ENCODE assay signal across 19 cellular contexts in the genomic region with DNA sequence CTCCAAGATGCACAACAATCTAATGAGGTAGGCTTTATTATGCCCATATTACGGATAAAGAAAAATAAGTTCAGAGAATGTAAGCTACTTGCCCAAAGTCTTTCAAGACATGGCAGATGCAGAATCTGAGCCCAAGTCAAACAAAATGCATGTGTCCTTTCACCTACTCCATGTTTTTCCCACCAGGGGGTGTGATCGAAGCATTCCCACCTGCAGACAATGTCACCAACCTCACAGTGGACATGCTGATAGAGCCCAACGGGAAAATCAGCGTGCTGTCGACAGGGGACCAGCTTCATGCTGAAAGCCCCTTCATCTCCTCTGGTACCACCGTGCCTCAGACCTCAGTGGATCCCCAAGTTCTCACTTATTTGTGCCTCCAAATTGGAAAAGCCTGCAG.
A peak's percentile ranks its signal among the peaks of the same experiment; 100 is the strongest.
DNase-seq lines count a peak whose midpoint lies in the region; ATAC-seq and TF ChIP-seq lines count a peak whose summit lies in the region.
"Had no signal": no experiment of that assay in that cellular context is flagged by ENCODE, and none has a peak within 500 bp of the region (broad histone marks: within the 10 kb centered on the region; RNA-seq: fewer than 3 reads in every experiment).

No MANE protein-coding gene starts in this region.

- H3K9me3 Mint-ChIP-seq in progenitor cell of endocrine pancreas (ENCODE audit: low read depth): no peaks in the 10 kb centered on the region
- H3K9me3 Mint-ChIP-seq: CD4-positive, alpha-beta T cell; IgD-negative memory B cell had no signal

- H3K4me1 Mint-ChIP-seq in progenitor cell of endocrine pancreas (ENCODE audit: low read depth): peaks cover 10% of the 10 kb centered on the region
- H3K4me1 Mint-ChIP-seq: IgD-negative memory B cell had no signal

- no peak for ATAC-seq in HG03432 (IDR thresholded peaks at IDR 0.05; ENCODE audit: unreplicated experiment)
- ATAC-seq in HG03442 (IDR thresholded peaks at IDR 0.05; ENCODE audit: unreplicated experiment): no peak
- ATAC-seq: A549, HCT116 had no signal

- H3K9me3 ChIP-seq in HEK293 (ENCODE audit: control insufficient read depth, insufficient read depth, low read depth, low read length) (no peaks in the 10 kb centered on the region), WERI-Rb-1 (ENCODE audit: severe bottlenecking) (no peaks in the 10 kb centered on the region)
- H3K9me3 ChIP-seq: A549, Caco-2 had no signal

- POLR2A ChIA-PET in HEK293 (lab: Yijun Ruan, JAX): no interaction called here

- no peaks in the 10 kb centered on the region for H3K27me3 Mint-ChIP-seq in progenitor cell of endocrine pancreas
- H3K27me3 Mint-ChIP-seq: CD4-positive, alpha-beta T cell; IgD-negative memory B cell had no signal

- no peaks in the 10 kb centered on the region for H3K36me3 ChIP-seq in HEK293 (ENCODE audit: control insufficient read depth in 2 of 2, insufficient read depth in 1 of 2, low read length in 2 of 2)
- H3K36me3 ChIP-seq in WERI-Rb-1: no peaks in the 10 kb centered on the region

- no peak overlapping the region for H3K4me3 Mint-ChIP-seq in progenitor cell of endocrine pancreas (ENCODE audit: low read depth)
- H3K4me3 Mint-ChIP-seq: CD4-positive, alpha-beta T cell; IgD-negative memory B cell had no signal

- no peak overlapping the region for H3K4me3 ChIP-seq in HEK293 (ENCODE audit: low read depth, low read length)
- H3K4me3 ChIP-seq in WERI-Rb-1 (ENCODE audit: low read depth, low read length): no peak overlapping the region
- H3K4me3 ChIP-seq: A549 had no signal

- CTCF ChIA-PET in HEK293 (lab: Yijun Ruan, JAX): interaction anchor here (0.6 to 3.0 kb wide), 2 partner anchors 12 to 1208 kb away, joined by 3 to 23 read pairs; no protein-coding TSS in a partner anchor

- H3K36me3 Mint-ChIP-seq in progenitor cell of endocrine pancreas (ENCODE audit: insufficient read depth): peaks cover 1% of the 10 kb centered on the region

- peak; percentile 31 for DNase-seq in NCI-H146 (lab: John Stamatoyannopoulos, UW)
- no peak for DNase-seq in NCI-H146 treated with DMSO at 0.1 percent for 48 hours (lab: John Stamatoyannopoulos, UW; ENCODE audit: unreplicated experiment)
- DNase-seq in WERI-Rb-1: no peak
- no peak for DNase-seq in progenitor cell of endocrine pancreas (ENCODE audit: low spot score, unreplicated experiment)
- no peak for DNase-seq in KG1 (lab: John Stamatoyannopoulos, UW)
- DNase-seq: AML-193; CD4-positive, alpha-beta T cell; GOT3; H7 had no signal

- H3K27ac ChIP-seq in HEK293 (ENCODE audit: extremely low read depth, low read depth, low read length) (no peak overlapping the region), WERI-Rb-1 (no peak overlapping the region)
- H3K27ac ChIP-seq: 22Rv1, A549, C4-2B, HL-60 had no signal

- no peaks in the 10 kb centered on the region for H3K4me1 ChIP-seq in HEK293 (ENCODE audit: control insufficient read depth, insufficient read depth, low read length)
- H3K4me1 ChIP-seq: Caco-2 had no signal

- no peak overlapping the region for H3K27ac Mint-ChIP-seq in progenitor cell of endocrine pancreas
- H3K27ac Mint-ChIP-seq: CD4-positive, alpha-beta T cell; IgD-negative memory B cell had no signal

- H3K27me3 ChIP-seq in WERI-Rb-1 (ENCODE audit: insufficient read depth, low read depth, severe bottlenecking): no peaks in the 10 kb centered on the region

- no peak for TF ChIP-seq CTCF in HEK293 (tag by site-specific recombination; IDR thresholded peaks at IDR 0.05)
- 0 out of 2 replicates have a peak, but pooled peaks have one; percentile 13 for TF ChIP-seq CTCF in WERI-Rb-1 (IDR thresholded peaks at IDR 0.05; ENCODE audit: low read depth, low read length)
- peak; percentile 12 for TF ChIP-seq CTCF in progenitor cell of endocrine pancreas (IDR thresholded peaks at IDR 0.05; ENCODE audit: unreplicated experiment)

TF ChIP-seq in HEK293, 187 proteins besides CTCF, POLR2A, EP300 and RAD21:
- TF ChIP-seq KLF10 (tag by site-specific recombination; IDR thresholded peaks at IDR 0.05): no peak
- TF ChIP-seq ZIC2 (tag by site-specific recombination; IDR thresholded peaks at IDR 0.05): peak; percentile 65
